ENCODE assay signal across 9 cellular contexts in the genomic region with DNA sequence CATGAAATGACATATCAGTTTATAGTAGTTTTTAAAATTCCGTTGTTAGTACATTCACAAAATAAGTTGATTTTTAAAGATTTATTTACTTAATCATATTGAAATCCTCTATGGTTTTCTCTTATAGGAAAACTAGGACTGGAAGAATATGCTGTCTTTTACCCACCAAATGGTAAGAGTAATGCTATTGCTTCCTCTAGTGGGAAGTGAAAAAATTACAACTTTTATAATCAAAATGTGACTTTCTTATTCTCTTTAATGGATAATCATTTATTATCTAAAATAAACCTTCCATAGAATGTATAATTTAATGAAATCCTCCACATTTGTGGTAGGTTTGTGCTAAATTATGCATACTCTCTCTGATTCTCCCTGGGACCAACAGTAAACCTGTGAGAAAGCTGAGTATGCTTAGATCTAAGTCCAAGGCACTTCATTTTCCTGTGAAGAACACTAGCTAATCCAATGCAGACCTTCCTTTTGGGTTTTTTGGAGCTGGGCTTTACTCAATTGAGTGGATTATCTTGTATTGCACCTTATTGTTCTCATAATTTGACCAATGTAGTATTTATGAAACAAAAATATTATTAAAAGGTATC.
DNase-seq lines count a peak whose midpoint lies in the region; ATAC-seq and TF ChIP-seq lines count a peak whose summit lies in the region.
"Had no signal": no experiment of that assay in that cellular context is flagged by ENCODE, and none has a peak within 500 bp of the region (broad histone marks: within the 10 kb centered on the region; RNA-seq: fewer than 3 reads in every experiment).

No MANE protein-coding gene starts in this region.

- in situ Hi-C loops in brain microvascular endothelial cell (cut with HindIII; ENCODE audit: low pct_ligation_motif_present, low sequenced_read_pairs), result loop anchor here (25.0 kb wide), 1 partner anchor 258 kb away; no protein-coding TSS in a partner anchor

- no peaks in the 10 kb centered on the region for H3K36me3 ChIP-seq in DOHH2 (ENCODE audit: control insufficient read depth, low read length)
- no peaks in the 10 kb centered on the region for H3K36me3 ChIP-seq in brain microvascular endothelial cell (replicated peaks)

- H4K20me1 ChIP-seq in DOHH2 (ENCODE audit: control insufficient read depth, insufficient read depth, low read depth, low read length), result no peaks in the 10 kb centered on the region

- H3K27ac ChIP-seq in DOHH2 (ENCODE audit: low read depth, low read length) (no peak overlapping the region), brain microvascular endothelial cell (no peak overlapping the region)

- no peak overlapping the region for H3K4me3 ChIP-seq in DOHH2 (ENCODE audit: low read length)
- no peak overlapping the region for H3K4me3 ChIP-seq in brain microvascular endothelial cell (ENCODE audit: low read depth, low read length)

- DNase-seq in LoVo (ENCODE audit: low spot score) (peak; percentile 26), brain microvascular endothelial cell (no peak), nucleus accumbens (lab: John Stamatoyannopoulos, UW) (no peak)
- no peak for DNase-seq in activated T-cell treated with anti-CD3 and anti-CD28 coated beads, Interleukin-2, amount 50 U/mL, for 72 hours
- DNase-seq in activated effector memory CD4-positive, alpha-beta T cell treated with anti-CD3 and anti-CD28 coated beads, Interleukin-2, amount 50 U/mL, for 16 hours, result no peak
- DNase-seq: naive B cell had no signal

- no peak for ATAC-seq in GM19452 (IDR thresholded peaks at IDR 0.05; ENCODE audit: unreplicated experiment)
- no peak for ATAC-seq in activated T-cell treated with anti-CD3 and anti-CD28 coated beads, Interleukin-2, amount 50 U/mL, for 72 hours (replicated peaks in 1 of 2)

- no peaks in the 10 kb centered on the region for H3K79me2 ChIP-seq in DOHH2 (ENCODE audit: control insufficient read depth, low read length)

- H3K9me2 ChIP-seq in DOHH2 (replicated peaks; ENCODE audit: control insufficient read depth, low read length), result no peaks in the 10 kb centered on the region

- H3K27me3 ChIP-seq in DOHH2 (ENCODE audit: control insufficient read depth, low read length) (no peaks in the 10 kb centered on the region), brain microvascular endothelial cell (replicated peaks) (no peaks in the 10 kb centered on the region)

- peaks cover 4% of the 10 kb centered on the region for H3K36me3 Mint-ChIP-seq in nephron (ENCODE audit: low read depth)
- no peaks in the 10 kb centered on the region for H3K36me3 Mint-ChIP-seq in activated T-cell treated with anti-CD3 and anti-CD28 coated beads, Interleukin-2, amount 50 U/mL, for 72 hours (ENCODE audit: insufficient read depth in 2 of 2)

- TF ChIP-seq CTCF in DOHH2 (IDR thresholded peaks at IDR 0.05; ENCODE audit: low read depth, low read length, poor library complexity, severe bottlenecking), result peak; percentile 51
- peak; percentile 45 for TF ChIP-seq CTCF in brain microvascular endothelial cell (IDR thresholded peaks at IDR 0.05; ENCODE audit: low read depth, low read length, missing control alignments)
- TF ChIP-seq CTCF in nephron (IDR thresholded peaks at IDR 0.05; ENCODE audit: unreplicated experiment in 3 of 3), result peak; percentile 57 to 68 (median 63)

- no peaks in the 10 kb centered on the region for H3K4me1 Mint-ChIP-seq in nephron
- peaks cover 5% of the 10 kb centered on the region for H3K4me1 Mint-ChIP-seq in activated T-cell treated with anti-CD3 and anti-CD28 coated beads, Interleukin-2, amount 50 U/mL, for 72 hours (ENCODE audit: low read depth)

- H3K4me1 ChIP-seq in DOHH2 (ENCODE audit: control insufficient read depth, low read length), result peaks cover 25% of the 10 kb centered on the region

- H3K9me3 ChIP-seq in DOHH2 (ENCODE audit: control insufficient read depth, insufficient read depth, low read length), result no peaks in the 10 kb centered on the region

- no peaks in the 10 kb centered on the region for H3F3A ChIP-seq in DOHH2 (ENCODE audit: control insufficient read depth, insufficient read depth)

- H3K4me3 Mint-ChIP-seq in nephron, result no peak overlapping the region
- H3K4me3 Mint-ChIP-seq in activated T-cell treated with anti-CD3 and anti-CD28 coated beads, Interleukin-2, amount 50 U/mL, for 72 hours, result no peak overlapping the region
- H3K4me3 Mint-ChIP-seq: naive B cell had no signal

- H3K27ac Mint-ChIP-seq in nephron, result no peak overlapping the region
- H3K27ac Mint-ChIP-seq in activated T-cell treated with anti-CD3 and anti-CD28 coated beads, Interleukin-2, amount 50 U/mL, for 72 hours, result no peak overlapping the region

- no peak overlapping the region for H3K4me2 ChIP-seq in DOHH2 (ENCODE audit: low read length)

- no peaks in the 10 kb centered on the region for H3K9me3 Mint-ChIP-seq in nephron
- H3K9me3 Mint-ChIP-seq in activated T-cell treated with anti-CD3 and anti-CD28 coated beads, Interleukin-2, amount 50 U/mL, for 72 hours, result no peaks in the 10 kb centered on the region
- H3K9me3 Mint-ChIP-seq: naive B cell had no signal

- H3K27me3 Mint-ChIP-seq in nephron (ENCODE audit: low read depth), result no peaks in the 10 kb centered on the region
- H3K27me3 Mint-ChIP-seq in activated T-cell treated with anti-CD3 and anti-CD28 coated beads, Interleukin-2, amount 50 U/mL, for 72 hours (ENCODE audit: low read depth), result no peaks in the 10 kb centered on the region
- H3K27me3 Mint-ChIP-seq: naive B cell had no signal
